1 cellular context compared by ENCODE assay signal in genomic region chr16:67834242-67834614, GRCh38.
TF ChIP-seq lines count a peak whose summit lies in the region.

No MANE protein-coding gene starts in this region.

TF ChIP-seq in endothelial cell of umbilical vein, 7 proteins besides CTCF, POLR2A, EP300 and RAD21:
- TF ChIP-seq JUN (IDR thresholded peaks at IDR 0.05; ENCODE audit: borderline replicate concordance, insufficient read depth, insufficient read length, low read depth) (no peak), EZH2 (IDR thresholded peaks at IDR 0.05; ENCODE audit: borderline replicate concordance, low read depth, low read length, severe bottlenecking) (no peak), POLR2AphosphoS5 (IDR thresholded peaks at IDR 0.05; ENCODE audit: insufficient read depth, low read depth, low read length) (no peak), MYC (IDR thresholded peaks at IDR 0.05; ENCODE audit: low read depth, low read length) (no peak), GATA2 (IDR thresholded peaks at IDR 0.05; ENCODE audit: insufficient read depth, insufficient read length, low read depth, low read length) (no peak), FOS (IDR thresholded peaks at IDR 0.05; ENCODE audit: borderline replicate concordance, insufficient read depth, low read length) (no peak), MAX (IDR thresholded peaks at IDR 0.05; ENCODE audit: insufficient read depth, insufficient read length) (no peak)
